Comparison of ENCODE assay signal across 30 cellular contexts in genomic region chr21:42059721-42060120, GRCh38. TPM values are rescaled to one million over a fixed set of nuclear protein-coding genes. Genes with fewer than 3 reads are reported as not detected.
DNase-seq lines count a peak whose midpoint lies in the region; ATAC-seq, FAIRE-seq and TF ChIP-seq lines count a peak whose summit lies in the region.
"Had no signal": no experiment of that assay in that cellular context is flagged by ENCODE, and none has a peak within 500 bp of the region (broad histone marks: within the 10 kb centered on the region; RNA-seq: fewer than 3 reads in every experiment).

No MANE protein-coding gene starts in this region.

- peaks cover 16 to 89% of the 10 kb centered on the region in 2 experiments for H3K27me3 ChIP-seq in mesenchymal stem cell (ENCODE audit: control insufficient read depth in 1 of 2, insufficient read depth in 1 of 2, low read length in 2 of 2)
- no peaks in the 10 kb centered on the region for H3K27me3 ChIP-seq in upper lobe of right lung
- H3K27me3 ChIP-seq in HepG2 (ENCODE audit: control insufficient read depth in 1 of 2, insufficient read depth in 2 of 2, low read length in 2 of 2), result peaks cover 12 to 95% of the 10 kb centered on the region in 2 experiments
- H3K27me3 ChIP-seq: Peyer's patch, suprapubic skin had no signal

- no TSS peak for BruUV-seq in HepG2 (replicated peaks; lab: Mats Ljungman, UMichigan)

- H2BK15ac ChIP-seq in mesenchymal stem cell (ENCODE audit: low read depth, poor library complexity, severe bottlenecking), result peak overlapping the region; percentile 8

- H3K23ac ChIP-seq in mesenchymal stem cell (ENCODE audit: low read length in 2 of 2), result no peak overlapping the region

- no peak overlapping the region for H3K4me3 ChIP-seq in mesenchymal stem cell (ENCODE audit: insufficient read depth in 1 of 2, low read depth in 1 of 2, low read length in 2 of 2)
- H3K4me3 ChIP-seq in upper lobe of right lung, result no peak overlapping the region
- H3K4me3 ChIP-seq in HepG2 (replicated peaks in 1 of 3; ENCODE audit: insufficient read depth in 1 of 3, low read depth in 2 of 3, low read length in 3 of 3), result no peak overlapping the region
- H3K4me3 ChIP-seq: A549, HAP-1, heart left ventricle, Peyer's patch, suprapubic skin had no signal

- H2BK120ac ChIP-seq in mesenchymal stem cell (ENCODE audit: low read depth, low read length), result no peak overlapping the region

- TF ChIP-seq CTCF in upper lobe of right lung (IDR thresholded peaks at IDR 0.05) (no peak), HepG2 (CRISPR knock-in tag; IDR thresholded peaks at IDR 0.05) (no peak)

- no peak for DNase-seq in activated naive CD4-positive, alpha-beta T cell treated with anti-CD3 and anti-CD28 coated beads, Interleukin-2, amount 10 ng/mL, durations not matched to agents 7 days and 5 days
- no peak for DNase-seq in activated naive CD4-positive, alpha-beta T cell treated with anti-CD3 and anti-CD28 coated beads, Interleukin-2, amount 50 U/mL, for 72 hours (ENCODE audit: low spot score in 2 of 2)
- DNase-seq in mesenchymal stem cell (no peak), upper lobe of right lung (peak; percentile 44), HepG2 (ENCODE audit: low spot score) (no peak)
- no peak for DNase-seq in stimulated activated CD4-positive, alpha-beta T cell treated with anti-CD3 and anti-CD28 coated beads, Interleukin-12 subunit alpha, Interleukin-12 subunit beta, amount 100 ng/mL, for 4 hours
- DNase-seq: activated CD4-positive, alpha-beta T cell treated with anti-CD3 and anti-CD28 coated beads for 48 hours; activated naive CD4-positive, alpha-beta T cell treated with anti-CD3 and anti-CD28 coated beads for 36 hours; amniotic stem cell; foreskin melanocyte; GDM1; islet precursor cell; MV-4-11; naive B cell; NCI-H2107; NCI-H774; occipital lobe; SIG-M5; stimulated activated naive CD4-positive, alpha-beta T cell had no signal

- H3K18ac ChIP-seq in mesenchymal stem cell (ENCODE audit: low read depth in 1 of 2, low read length in 2 of 2), result no peak overlapping the region

- no peak overlapping the region for H3K4me2 ChIP-seq in mesenchymal stem cell (ENCODE audit: low read length, poor library complexity, severe bottlenecking)
- H3K4me2 ChIP-seq in HepG2 (ENCODE audit: low read depth, low read length), result no peak overlapping the region
- H3K4me2 ChIP-seq: A549 had no signal

- no peak overlapping the region for H3K14ac ChIP-seq in mesenchymal stem cell (ENCODE audit: low read length in 2 of 2)

- peak overlapping the region; percentile 99 for H3K27ac ChIP-seq in KOPT-K1 (ENCODE audit: low read depth, low read length, poor library complexity, severe bottlenecking)
- no peak overlapping the region for H3K27ac ChIP-seq in mesenchymal stem cell (ENCODE audit: low read length, poor library complexity, severe bottlenecking)
- no peak overlapping the region for H3K27ac ChIP-seq in upper lobe of right lung
- no peak overlapping the region for H3K27ac ChIP-seq in HepG2 (ENCODE audit: extremely low read length, insufficient read depth, low read length)
- H3K27ac ChIP-seq: A549, heart left ventricle, suprapubic skin had no signal

- no peaks in the 10 kb centered on the region for H3K9me3 Mint-ChIP-seq in activated naive CD4-positive, alpha-beta T cell treated with anti-CD3 and anti-CD28 coated beads, Interleukin-2, amount 10 ng/mL, durations not matched to agents 7 days and 5 days
- no peaks in the 10 kb centered on the region for H3K9me3 Mint-ChIP-seq in activated naive CD4-positive, alpha-beta T cell treated with anti-CD3 and anti-CD28 coated beads, Interleukin-2, amount 50 U/mL, for 72 hours
- H3K9me3 Mint-ChIP-seq: activated naive CD4-positive, alpha-beta T cell treated with anti-CD3 and anti-CD28 coated beads for 36 hours; mesothelial cell of epicardium; naive B cell had no signal

- TF ChIP-seq EP300 in HepG2 (IDR thresholded peaks at IDR 0.05; ENCODE audit: low read depth in 2 of 2, low read length in 2 of 2) (no peak), HepG2 (CRISPR knock-in tag; IDR thresholded peaks at IDR 0.05; ENCODE audit: borderline replicate concordance) (no peak)

- POLR2A ChIA-PET in HepG2 (lab: Yijun Ruan, JAX), result no interaction called here

- no peak overlapping the region for H3K4ac ChIP-seq in mesenchymal stem cell (ENCODE audit: low read depth in 1 of 2, low read length in 2 of 2)

- H3K4me1 ChIP-seq in mesenchymal stem cell (ENCODE audit: control insufficient read depth, insufficient read depth, low read depth, low read length) (peaks cover 1% of the 10 kb centered on the region), upper lobe of right lung (peaks cover 48% of the 10 kb centered on the region), HepG2 (ENCODE audit: insufficient read depth, low read length) (peaks cover 28% of the 10 kb centered on the region)
- H3K4me1 ChIP-seq: A549, HAP-1 had no signal

- no peak for TF ChIP-seq RAD21 in HepG2 (CRISPR knock-in tag; IDR thresholded peaks at IDR 0.05)

- intact Hi-C loops in upper lobe of right lung (cut with DNase I), result no loop called here
- intact Hi-C loops in HepG2 (cut with micrococcal nuclease; ENCODE audit: unreplicated experiment), result no loop called here

- no peak overlapping the region for H4K8ac ChIP-seq in mesenchymal stem cell (ENCODE audit: low read length)

- FAIRE-seq in HepG2 (lab: Jason Lieb, UNC), result no peak
- FAIRE-seq: A549, urothelium cell line had no signal

- no peaks in the 10 kb centered on the region for H3K9me3 ChIP-seq in KOPT-K1 (ENCODE audit: insufficient read depth, low read length, poor library complexity, severe bottlenecking)
- H3K9me3 ChIP-seq in mesenchymal stem cell (ENCODE audit: control insufficient read depth, low read length), result no peaks in the 10 kb centered on the region
- no peaks in the 10 kb centered on the region for H3K9me3 ChIP-seq in upper lobe of right lung
- H3K9me3 ChIP-seq in HepG2 (ENCODE audit: low read length), result no peaks in the 10 kb centered on the region
- H3K9me3 ChIP-seq: A549, HAP-1, heart left ventricle, Peyer's patch, suprapubic skin had no signal

- no peaks in the 10 kb centered on the region for H3K36me3 ChIP-seq in KOPT-K1 (ENCODE audit: insufficient read depth, low read length)
- no peaks in the 10 kb centered on the region for H3K36me3 ChIP-seq in mesenchymal stem cell (ENCODE audit: control insufficient read depth in 1 of 2, insufficient read depth in 2 of 2, low read depth in 1 of 2, low read length in 2 of 2)
- no peaks in the 10 kb centered on the region for H3K36me3 ChIP-seq in upper lobe of right lung
- H3K36me3 ChIP-seq in HepG2 (replicated peaks in 1 of 2; ENCODE audit: control insufficient read depth in 1 of 2, insufficient read depth in 2 of 2, low read length in 2 of 2), result no peaks in the 10 kb centered on the region
- H3K36me3 ChIP-seq: HAP-1, heart left ventricle, Peyer's patch, suprapubic skin had no signal

- no peak for ATAC-seq in activated naive CD4-positive, alpha-beta T cell treated with anti-CD3 and anti-CD28 coated beads, Interleukin-2, amount 50 U/mL, for 72 hours
- no peak for ATAC-seq in upper lobe of right lung
- ATAC-seq in HG03565 (IDR thresholded peaks at IDR 0.05; ENCODE audit: unreplicated experiment), result no peak
- no peak for ATAC-seq in HepG2
- ATAC-seq: A549, heart left ventricle had no signal

- H3K4me3 Mint-ChIP-seq in activated naive CD4-positive, alpha-beta T cell treated with anti-CD3 and anti-CD28 coated beads, Interleukin-2, amount 10 ng/mL, durations not matched to agents 7 days and 5 days, result no peak overlapping the region
- H3K4me3 Mint-ChIP-seq: activated naive CD4-positive, alpha-beta T cell treated with anti-CD3 and anti-CD28 coated beads for 36 hours; brain; mesothelial cell of epicardium had no signal

- H2AFZ ChIP-seq in mesenchymal stem cell (ENCODE audit: low read depth, low read length) (no peak overlapping the region), HepG2 (ENCODE audit: low read length) (no peak overlapping the region)

- no peak overlapping the region for H3K9ac ChIP-seq in mesenchymal stem cell (ENCODE audit: low read length)
- H3K9ac ChIP-seq in HepG2 (ENCODE audit: insufficient read depth, low read depth, low read length), result no peak overlapping the region

- H3K27ac Mint-ChIP-seq in activated naive CD4-positive, alpha-beta T cell treated with anti-CD3 and anti-CD28 coated beads, Interleukin-2, amount 10 ng/mL, durations not matched to agents 7 days and 5 days, result peak overlapping the region; percentile 31
- H3K27ac Mint-ChIP-seq in activated naive CD4-positive, alpha-beta T cell treated with anti-CD3 and anti-CD28 coated beads, Interleukin-2, amount 50 U/mL, for 72 hours, result peak overlapping the region in 1 of 2 donors; percentile 9
- H3K27ac Mint-ChIP-seq: activated naive CD4-positive, alpha-beta T cell treated with anti-CD3 and anti-CD28 coated beads for 36 hours; mesothelial cell of epicardium had no signal

- WGBS in mesenchymal stem cell, result 94% methylated on average over 9 of the region's 10 CpGs
- WGBS in HepG2 (ENCODE audit: low lambda C conversion rate), result 0% methylated on average over 2 of the region's 10 CpGs

- peaks cover 25% of the 10 kb centered on the region for H3K27me3 Mint-ChIP-seq in activated naive CD4-positive, alpha-beta T cell treated with anti-CD3 and anti-CD28 coated beads, Interleukin-2, amount 10 ng/mL, durations not matched to agents 7 days and 5 days
- H3K27me3 Mint-ChIP-seq: naive B cell had no signal

- no peaks in the 10 kb centered on the region for H4K20me1 ChIP-seq in HepG2 (ENCODE audit: insufficient read depth, low read length)

- no peak overlapping the region for H2AK5ac ChIP-seq in mesenchymal stem cell (ENCODE audit: low read length, severe bottlenecking)

- no peak for TF ChIP-seq POLR2A in HepG2 (IDR thresholded peaks at IDR 0.05; ENCODE audit: insufficient read depth in 1 of 2, low read depth in 2 of 2, low read length in 2 of 2)

- peak overlapping the region; percentile 14 to 70 for H2BK12ac ChIP-seq in mesenchymal stem cell (ENCODE audit: low read length in 2 of 2)

- no peak overlapping the region for H2BK5ac ChIP-seq in mesenchymal stem cell (ENCODE audit: low read depth, low read length, poor library complexity, severe bottlenecking)

- H4K91ac ChIP-seq in mesenchymal stem cell (ENCODE audit: low read length), result peak overlapping the region; percentile 72

- no peaks in the 10 kb centered on the region for H3K79me2 ChIP-seq in HepG2 (ENCODE audit: insufficient read depth, low read length)

- no peaks in the 10 kb centered on the region for H3K36me3 Mint-ChIP-seq in activated naive CD4-positive, alpha-beta T cell treated with anti-CD3 and anti-CD28 coated beads, Interleukin-2, amount 10 ng/mL, durations not matched to agents 7 days and 5 days
- no peaks in the 10 kb centered on the region for H3K36me3 Mint-ChIP-seq in activated naive CD4-positive, alpha-beta T cell treated with anti-CD3 and anti-CD28 coated beads, Interleukin-2, amount 50 U/mL, for 72 hours
- H3K36me3 Mint-ChIP-seq: brain, mesothelial cell of epicardium, naive B cell had no signal

- no peaks in the 10 kb centered on the region for H3K79me1 ChIP-seq in mesenchymal stem cell (replicated peaks; ENCODE audit: low read length, poor library complexity, severe bottlenecking)

- CTCF ChIA-PET in activated naive CD4-positive, alpha-beta T cell treated with anti-CD3 and anti-CD28 coated beads, Interleukin-2, amount 10 ng/mL, durations not matched to agents 7 days and 5 days (lab: Charles Lee), result no interaction called here
- CTCF ChIA-PET in HepG2 (lab: Yijun Ruan, JAX; ENCODE audit: low intra/inter-chr PET ratio, low total read pairs), result no interaction called here

- H3K4me1 Mint-ChIP-seq in activated naive CD4-positive, alpha-beta T cell treated with anti-CD3 and anti-CD28 coated beads, Interleukin-2, amount 10 ng/mL, durations not matched to agents 7 days and 5 days, result peaks cover 41% of the 10 kb centered on the region

- in situ Hi-C loops in HepG2 (cut with HindIII; ENCODE audit: extremely low pct_ligation_motif_present, low pct_unique_long_range_greater_than_20kb), result no loop called here

RNA-seq across cellular contexts. Expression of gene UMODL1, which starts 11.4 kb away (rescaled TPM):
- under 1 TPM; 0.09 to 0.18 TPM for total RNA-seq in activated naive CD4-positive, alpha-beta T cell treated with anti-CD3 and anti-CD28 coated beads, Interleukin-2, amount 50 U/mL, for 72 hours
- 0.07 TPM for polyA plus RNA-seq in mesenchymal stem cell (2013, experiment 1 of 2)
- 0.07 TPM for polyA plus RNA-seq in mesenchymal stem cell (2013, experiment 2 of 2)
- 0.49 TPM for total RNA-seq in upper lobe of right lung
- total RNA-seq in HepG2 (2016; rRNA removed; fragmentation: Illumina TruSeq; extraction: Trizol), result not detected in 2 replicates
- total RNA-seq in HepG2 (2016; cell fraction: cytosol; rRNA removed; fragmentation: Illumina TruSeq; extraction: Trizol; ENCODE audit: low read depth), result not detected in 2 replicates
- not detected in 2 replicates for total RNA-seq in HepG2 (2016; cell fraction: insoluble cytoplasmic fraction; rRNA removed; fragmentation: Illumina TruSeq; extraction: Trizol)
- not detected in 2 replicates for total RNA-seq in HepG2 (2016; cell fraction: membrane; rRNA removed; fragmentation: Illumina TruSeq; extraction: Trizol)
- not detected in 2 replicates for total RNA-seq in HepG2 (2016; cell fraction: nucleus; rRNA removed; fragmentation: Illumina TruSeq; extraction: Trizol)
- not detected in 2 replicates for polyA plus RNA-seq in HepG2 (2011; rRNA removed)
- not detected in 2 replicates for polyA plus RNA-seq in HepG2 (2011; cell fraction: cytosol; rRNA removed)
- polyA plus RNA-seq in HepG2 (2011; cell fraction: nucleus; rRNA removed), result not detected in 2 replicates
- polyA plus RNA-seq in HepG2 (2012), result not detected in 2 replicates
- polyA plus RNA-seq in HepG2 (2016; cell fraction: cytosol; fragmentation: Illumina TruSeq; extraction: Trizol; ENCODE audit: low read depth), result not detected in 2 replicates
- polyA plus RNA-seq in HepG2 (2016; cell fraction: insoluble cytoplasmic fraction; fragmentation: Illumina TruSeq; extraction: Trizol; ENCODE audit: low read depth), result not detected in 2 replicates
- polyA plus RNA-seq in HepG2 (2016; cell fraction: membrane; fragmentation: Illumina TruSeq; extraction: Trizol; ENCODE audit: low read depth), result not detected in 2 replicates
- polyA plus RNA-seq in HepG2 (2016; cell fraction: nucleus; fragmentation: Illumina TruSeq; extraction: Trizol; ENCODE audit: insufficient read depth, low read depth), result not detected in 2 replicates
- not detected in 2 replicates for polyA minus RNA-seq in HepG2 (2011; rRNA and poly(A)+ RNA removed; ENCODE audit: low replicate concordance)
- not detected in 2 replicates for polyA minus RNA-seq in HepG2 (2011; cell fraction: cytosol; rRNA and poly(A)+ RNA removed)
- polyA minus RNA-seq in HepG2 (2011; cell fraction: nucleus; rRNA and poly(A)+ RNA removed), result not detected in 2 replicates
- total RNA-seq: activated naive CD4-positive, alpha-beta T cell treated with anti-CD3 and anti-CD28 coated beads for 36 hours; LHCN-M2; mesothelial cell of epicardium; occipital lobe had no signal
- polyA plus RNA-seq: A549, heart left ventricle had no signal

RNA-seq across cellular contexts. Expression of gene ZBTB21, which starts 49.6 kb away (rescaled TPM):
- 10 to 100 TPM; 28.6 to 61.0 TPM for total RNA-seq in activated naive CD4-positive, alpha-beta T cell treated with anti-CD3 and anti-CD28 coated beads, Interleukin-2, amount 50 U/mL, for 72 hours
- polyA plus RNA-seq in mesenchymal stem cell (2013, experiment 1 of 2), result 9.7 TPM
- 9.5 TPM for polyA plus RNA-seq in mesenchymal stem cell (2013, experiment 2 of 2)
- total RNA-seq in upper lobe of right lung (17.8 TPM), HepG2 (2016; rRNA removed; fragmentation: Illumina TruSeq; extraction: Trizol) (6.1 and 7.7 TPM in 2 replicates)
- 0.97 and 1.3 TPM in 2 replicates for total RNA-seq in HepG2 (2016; cell fraction: cytosol; rRNA removed; fragmentation: Illumina TruSeq; extraction: Trizol; ENCODE audit: low read depth)
- 5.5 and 8.3 TPM in 2 replicates for total RNA-seq in HepG2 (2016; cell fraction: insoluble cytoplasmic fraction; rRNA removed; fragmentation: Illumina TruSeq; extraction: Trizol)
- 3.0 and 3.4 TPM in 2 replicates for total RNA-seq in HepG2 (2016; cell fraction: membrane; rRNA removed; fragmentation: Illumina TruSeq; extraction: Trizol)
- total RNA-seq in HepG2 (2016; cell fraction: nucleus; rRNA removed; fragmentation: Illumina TruSeq; extraction: Trizol), result 8.5 and 10.3 TPM in 2 replicates
- 2.5 and 4.5 TPM in 2 replicates for polyA plus RNA-seq in HepG2 (2011; rRNA removed)
- polyA plus RNA-seq in HepG2 (2011; cell fraction: cytosol; rRNA removed), result 1.6 and 2.3 TPM in 2 replicates
- 4.3 and 8.3 TPM in 2 replicates for polyA plus RNA-seq in HepG2 (2011; cell fraction: nucleus; rRNA removed)
- 3.7 and 5.1 TPM in 2 replicates for polyA plus RNA-seq in HepG2 (2012)
- 0.25 TPM in 2 replicates for polyA plus RNA-seq in HepG2 (2016; cell fraction: cytosol; fragmentation: Illumina TruSeq; extraction: Trizol; ENCODE audit: low read depth)
- polyA plus RNA-seq in HepG2 (2016; cell fraction: insoluble cytoplasmic fraction; fragmentation: Illumina TruSeq; extraction: Trizol; ENCODE audit: low read depth), result 5.7 and 5.8 TPM in 2 replicates
- polyA plus RNA-seq in HepG2 (2016; cell fraction: membrane; fragmentation: Illumina TruSeq; extraction: Trizol; ENCODE audit: low read depth), result 0.60 and 0.90 TPM in 2 replicates
- polyA plus RNA-seq in HepG2 (2016; cell fraction: nucleus; fragmentation: Illumina TruSeq; extraction: Trizol; ENCODE audit: insufficient read depth, low read depth), result 8.0 and 9.0 TPM in 2 replicates
- polyA minus RNA-seq in HepG2 (2011; rRNA and poly(A)+ RNA removed; ENCODE audit: low replicate concordance), result 6.1 and 21.7 TPM in 2 replicates
- 4.0 and 6.0 TPM in 2 replicates for polyA minus RNA-seq in HepG2 (2011; cell fraction: cytosol; rRNA and poly(A)+ RNA removed)
- 14.5 and 16.0 TPM in 2 replicates for polyA minus RNA-seq in HepG2 (2011; cell fraction: nucleus; rRNA and poly(A)+ RNA removed)
